In genomic region chr12:57237653-57237951, GRCh38 we compare ENCODE assay signal across 1 cellular context.
A peak's percentile ranks its signal among the peaks of the same experiment; 100 is the strongest.
TF ChIP-seq lines count a peak whose summit lies in the region.

No MANE protein-coding gene starts in this region.

TF ChIP-seq in K562, 482 proteins besides CTCF, POLR2A, EP300 and RAD21:
- no peak for TF ChIP-seq ZFP30 (CRISPR knock-in tag; IDR thresholded peaks at IDR 0.05; ENCODE audit: borderline replicate concordance)
- TF ChIP-seq ZNF263 (CRISPR knock-in tag; IDR thresholded peaks at IDR 0.05; ENCODE audit: borderline replicate concordance) = 0 out of 2 replicates have a peak, but pooled peaks have one; percentile 21
